ENCODE assay signal across 1 cellular context in genomic region chr4:46124773-46125172, GRCh38.
TF ChIP-seq lines count a peak whose summit lies in the region.

No MANE protein-coding gene starts in this region.

TF ChIP-seq in GM23338, 12 proteins besides CTCF, POLR2A, EP300 and RAD21 (continued from another document):
- no peak for TF ChIP-seq REST (IDR thresholded peaks at IDR 0.05; ENCODE audit: unreplicated experiment)
- no peak for TF ChIP-seq ZNF331 (CRISPR knock-in tag; IDR thresholded peaks at IDR 0.05; ENCODE audit: low read depth)
- no peak for TF ChIP-seq JUNB (IDR thresholded peaks at IDR 0.05; ENCODE audit: unreplicated experiment)
- no peak for TF ChIP-seq CREB1 (CRISPR knock-in tag; IDR thresholded peaks at IDR 0.05; ENCODE audit: low read depth)
- no peak for TF ChIP-seq POLR2AphosphoS5 (IDR thresholded peaks at IDR 0.05; ENCODE audit: low read depth)
- TF ChIP-seq STAT1 (IDR thresholded peaks at IDR 0.05; ENCODE audit: unreplicated experiment) = no peak
- no peak for TF ChIP-seq EZH2 (IDR thresholded peaks at IDR 0.05; ENCODE audit: low read depth, unreplicated experiment)
- TF ChIP-seq ZNF114 (CRISPR knock-in tag; IDR thresholded peaks at IDR 0.05) = no peak
- TF ChIP-seq ETS1 (IDR thresholded peaks at IDR 0.05) = no peak
TF ChIP-seq in GM23338: peak in this region for 0.
